ENCODE assay signal across 20 cellular contexts in genomic region chr6:119172813-119173212, GRCh38.
DNase-seq lines count a peak whose midpoint lies in the region; FAIRE-seq and TF ChIP-seq lines count a peak whose summit lies in the region.
"Had no signal": no experiment of that assay in that cellular context is flagged by ENCODE, and none has a peak within 500 bp of the region (broad histone marks: within the 10 kb centered on the region; RNA-seq: fewer than 3 reads in every experiment).

No MANE protein-coding gene starts in this region.

- no peak for TF ChIP-seq EP300 in suprapubic skin (IDR thresholded peaks at IDR 0.05)

- TF ChIP-seq POLR2A in breast epithelium (IDR thresholded peaks at IDR 0.05) (no peak), suprapubic skin (IDR thresholded peaks at IDR 0.05) (no peak)

- H3K9me3 Mint-ChIP-seq in MCF 10A (ENCODE audit: unreplicated experiment) = no peaks in the 10 kb centered on the region
- H3K9me3 Mint-ChIP-seq in astrocyte (ENCODE audit: unreplicated experiment) = peaks cover 1% of the 10 kb centered on the region
- H3K9me3 Mint-ChIP-seq: natural killer cell treated with Interleukin-12 subunit alpha and Interleukin-12 subunit beta and Interleukin-15 and Interleukin-18, amount 100 ng/mL, for 72 hours; T-cell had no signal

- H3K4me1 Mint-ChIP-seq in MCF 10A (ENCODE audit: insufficient read depth, unreplicated experiment) = peaks cover 9% of the 10 kb centered on the region
- H3K4me1 Mint-ChIP-seq in astrocyte (ENCODE audit: low read depth, unreplicated experiment) = peaks cover 17% of the 10 kb centered on the region
- H3K4me1 Mint-ChIP-seq: T-cell had no signal

- DNase-seq in MCF 10A (ENCODE audit: unreplicated experiment) = peak; percentile 67
- DNase-seq in breast epithelium (ENCODE audit: low spot score in 2 of 2) = no peak
- DNase-seq in astrocyte (ENCODE audit: low read depth) = no peak
- DNase-seq in fibroblast of the conjunctiva (ENCODE audit: low read depth) = peak; percentile 85
- no peak for DNase-seq in suprapubic skin (ENCODE audit: low spot score in 2 of 2)
- DNase-seq in stimulated activated naive CD4-positive, alpha-beta T cell (lab: John Stamatoyannopoulos, UW) = no peak
- DNase-seq in foreskin melanocyte = no peak
- no peak for DNase-seq in NCI-H1048 (lab: John Stamatoyannopoulos, UW)
- DNase-seq: activated CD4-positive, alpha-beta T cell treated with anti-CD3 and anti-CD28 coated beads, Interleukin-2, amount 50 U/mL, for 1 hour; amniotic stem cell; effector memory CD4-positive, alpha-beta T cell; kidney glomerular epithelial cell; NCI-H1092; small intestine; stimulated activated CD4-positive, alpha-beta T cell treated with anti-CD3 and anti-CD28 coated beads, Interleukin-4, amount 100 ng/mL, for 4 hours; T-cell had no signal

- TF ChIP-seq CTCF in MCF 10A (IDR thresholded peaks at IDR 0.05; ENCODE audit: unreplicated experiment) (no peak), breast epithelium (IDR thresholded peaks at IDR 0.05) (no peak), astrocyte (IDR thresholded peaks at IDR 0.05; ENCODE audit: insufficient read depth, low read depth, low read length) (no peak), suprapubic skin (IDR thresholded peaks at IDR 0.05) (no peak)

- intact Hi-C loops in MCF 10A (cut with micrococcal nuclease) = no loop called here
- intact Hi-C loops in breast epithelium (cut with DNase I; ENCODE audit: low total_unique reads) = no loop called here

- H4K20me1 ChIP-seq in astrocyte (ENCODE audit: insufficient read depth, low read length) = no peaks in the 10 kb centered on the region

- no peaks in the 10 kb centered on the region for H3K27me3 Mint-ChIP-seq in MCF 10A (ENCODE audit: insufficient read depth, unreplicated experiment)
- no peaks in the 10 kb centered on the region for H3K27me3 Mint-ChIP-seq in astrocyte (ENCODE audit: low read depth, unreplicated experiment)
- H3K27me3 Mint-ChIP-seq: natural killer cell treated with Interleukin-12 subunit alpha and Interleukin-12 subunit beta and Interleukin-15 and Interleukin-18, amount 100 ng/mL, for 72 hours; T-cell had no signal

- H3K27me3 ChIP-seq in breast epithelium (no peaks in the 10 kb centered on the region), astrocyte (ENCODE audit: insufficient read depth, low read length) (no peaks in the 10 kb centered on the region), suprapubic skin (no peaks in the 10 kb centered on the region)
- H3K27me3 ChIP-seq: vagina had no signal

- H3K79me2 ChIP-seq in astrocyte (ENCODE audit: insufficient read depth, low read length) = no peaks in the 10 kb centered on the region

- no peaks in the 10 kb centered on the region for H3K36me3 ChIP-seq in breast epithelium
- no peaks in the 10 kb centered on the region for H3K36me3 ChIP-seq in astrocyte (ENCODE audit: insufficient read depth, low read length)
- H3K36me3 ChIP-seq in suprapubic skin = no peaks in the 10 kb centered on the region
- H3K36me3 ChIP-seq: vagina had no signal

- H2AFZ ChIP-seq in astrocyte (ENCODE audit: low read depth, low read length) = no peak overlapping the region

- no peak overlapping the region for H3K9ac ChIP-seq in astrocyte (ENCODE audit: low read length)

- H3K4me1 ChIP-seq in breast epithelium (no peaks in the 10 kb centered on the region), astrocyte (ENCODE audit: insufficient read depth, low read length) (no peaks in the 10 kb centered on the region), suprapubic skin (peaks cover 48% of the 10 kb centered on the region)

- no peak overlapping the region for H3K4me3 Mint-ChIP-seq in MCF 10A (ENCODE audit: unreplicated experiment)
- no peak overlapping the region for H3K4me3 Mint-ChIP-seq in astrocyte (ENCODE audit: unreplicated experiment)
- H3K4me3 Mint-ChIP-seq: natural killer cell treated with Interleukin-12 subunit alpha and Interleukin-12 subunit beta and Interleukin-15 and Interleukin-18, amount 100 ng/mL, for 72 hours; T-cell had no signal

- FAIRE-seq in astrocyte (lab: Jason Lieb, UNC) = peak; percentile 47
- FAIRE-seq: D721Med, small intestine had no signal

- WGBS in suprapubic skin = 36% methylated on average over 2 of the region's 2 CpGs

- H3K4me3 ChIP-seq in breast epithelium (no peak overlapping the region), astrocyte (ENCODE audit: insufficient read depth, low read depth, low read length) (no peak overlapping the region), suprapubic skin (no peak overlapping the region)
- H3K4me3 ChIP-seq: vagina had no signal

- H3K27ac ChIP-seq in breast epithelium (no peak overlapping the region), astrocyte (ENCODE audit: low read depth, low read length) (no peak overlapping the region), suprapubic skin (peak overlapping the region; percentile 10)
- H3K27ac ChIP-seq: HL-60, vagina had no signal

- CTCF ChIA-PET in MCF 10A (lab: Yijun Ruan, JAX) = interaction anchor here (0.7 to 1.8 kb wide), 6 partner anchors 9 to 174 kb away, joined by 3 to 7 read pairs (median 4); no protein-coding TSS in a partner anchor

- H3K4me2 ChIP-seq in astrocyte (ENCODE audit: low read length) = no peak overlapping the region

- no peaks in the 10 kb centered on the region for H3K9me3 ChIP-seq in breast epithelium
- H3K9me3 ChIP-seq in astrocyte (ENCODE audit: insufficient read depth, low read depth, low read length) = no peaks in the 10 kb centered on the region
- H3K9me3 ChIP-seq in suprapubic skin = no peaks in the 10 kb centered on the region
- H3K9me3 ChIP-seq: vagina had no signal

- H3K36me3 Mint-ChIP-seq in MCF 10A (ENCODE audit: insufficient read depth, unreplicated experiment) (no peaks in the 10 kb centered on the region), astrocyte (ENCODE audit: low read depth, unreplicated experiment) (no peaks in the 10 kb centered on the region)
- H3K36me3 Mint-ChIP-seq: natural killer cell treated with Interleukin-12 subunit alpha and Interleukin-12 subunit beta and Interleukin-15 and Interleukin-18, amount 100 ng/mL, for 72 hours; T-cell had no signal

- H3K27ac Mint-ChIP-seq in MCF 10A (ENCODE audit: low read depth, unreplicated experiment) = peak overlapping the region; percentile 8
- no peak overlapping the region for H3K27ac Mint-ChIP-seq in astrocyte (ENCODE audit: unreplicated experiment)
- H3K27ac Mint-ChIP-seq: natural killer cell treated with Interleukin-12 subunit alpha and Interleukin-12 subunit beta and Interleukin-15 and Interleukin-18, amount 100 ng/mL, for 72 hours; T-cell had no signal

- POLR2A ChIA-PET in MCF 10A (lab: Yijun Ruan, JAX) = interaction anchor here (0.6 to 1.3 kb wide), 3 partner anchors 20 to 1864 kb away, joined by 3 read pairs; no protein-coding TSS in a partner anchor

- BruUV-seq in MCF 10A (replicated peaks; lab: Mats Ljungman, UMichigan) = no TSS peak

Comparison
In these comparisons a context has a peak if more than half of its experiments do, and no peak if none do; other contexts are left out.
1. DNase-seq: peak in MCF 10A (single experiment) and fibroblast of the conjunctiva (single experiment); none in breast epithelium (0 of 2), astrocyte (single experiment), suprapubic skin (0 of 2), stimulated activated naive CD4-positive, alpha-beta T cell (0 of 6), foreskin melanocyte (single experiment) and NCI-H1048 (single experiment).